ENCODE assay signal across 24 cellular contexts in genomic region chr5:71816307-71816706, GRCh38.
"Had no signal": no experiment of that assay in that cellular context is flagged by ENCODE, and none has a peak within 500 bp of the region (broad histone marks: within the 10 kb centered on the region; RNA-seq: fewer than 3 reads in every experiment).

No MANE protein-coding gene starts in this region.

- H3K36me3 ChIP-seq: adrenal gland, ascending aorta, brain microvascular endothelial cell, left ventricle myocardium inferior, ovary, prostate gland, right atrium auricular region, thyroid gland had no signal

- DNase-seq: activated CD4-positive, alpha-beta T cell treated with anti-CD3 and anti-CD28 coated beads, Interleukin-2, amount 50 U/mL, for 48 hours; activated CD8-positive, alpha-beta memory T cell treated with anti-CD3 and anti-CD28 coated beads, Interleukin-2, amount 50 U/mL, for 48 hours; activated naive CD4-positive, alpha-beta T cell; activated T-cell treated with anti-CD3 and anti-CD28 coated beads, Interleukin-2, amount 50 U/mL, for 4 hours; adrenal gland; brain microvascular endothelial cell; central memory CD4-positive, alpha-beta T cell; dorsolateral prefrontal cortex; effector memory CD8-positive, alpha-beta T cell; left ventricle myocardium inferior; ovary; stimulated activated CD4-positive, alpha-beta T cell treated with anti-CD3 and anti-CD28 coated beads, Interleukin-4, amount 100 ng/mL, for 4 hours; stimulated activated naive CD8-positive, alpha-beta T cell treated with anti-CD3 and anti-CD28 coated beads, Interleukin-15, Interleukin-2, amounts not matched to agents 100 U/mL and 50 U/mL, for 24 hours; substantia nigra; T-cell; T-helper 9 cell; thyroid gland had no signal

- H3K9me3 ChIP-seq: adrenal gland, ovary, prostate gland, thyroid gland had no signal

- H3K27me3 ChIP-seq: adrenal gland, ascending aorta, brain microvascular endothelial cell, dorsolateral prefrontal cortex, ovary, right atrium auricular region, thyroid gland had no signal

- FAIRE-seq: colon, endothelial cell of umbilical vein had no signal

- H3K4me1 ChIP-seq: adrenal gland, ascending aorta, left ventricle myocardium inferior, prostate gland, right atrium auricular region, thyroid gland had no signal

- ATAC-seq: activated T-cell treated with anti-CD3 and anti-CD28 coated beads, Interleukin-2, amount 50 U/mL, for 4 hours; effector memory CD8-positive, alpha-beta T cell; natural killer cell treated with Interleukin-12 subunit alpha and Interleukin-12 subunit beta and Interleukin-15 and Interleukin-18, amount 100 ng/mL, for 72 hours; stimulated activated naive CD8-positive, alpha-beta T cell treated with anti-CD3 and anti-CD28 coated beads, Interleukin-15, Interleukin-2, amounts not matched to agents 100 U/mL and 50 U/mL, for 24 hours; T-cell; WTC11 had no signal

- H3K4me3 ChIP-seq: adrenal gland, ascending aorta, dorsolateral prefrontal cortex, left ventricle myocardium inferior, ovary, prostate gland, right atrium auricular region, thyroid gland had no signal

- H3K27ac ChIP-seq: adrenal gland, ascending aorta, brain microvascular endothelial cell, dorsolateral prefrontal cortex, left ventricle myocardium inferior, ovary, prostate gland, right atrium auricular region, thyroid gland had no signal
